Comparison of ENCODE assay signal across 9 cellular contexts in the genomic region with DNA sequence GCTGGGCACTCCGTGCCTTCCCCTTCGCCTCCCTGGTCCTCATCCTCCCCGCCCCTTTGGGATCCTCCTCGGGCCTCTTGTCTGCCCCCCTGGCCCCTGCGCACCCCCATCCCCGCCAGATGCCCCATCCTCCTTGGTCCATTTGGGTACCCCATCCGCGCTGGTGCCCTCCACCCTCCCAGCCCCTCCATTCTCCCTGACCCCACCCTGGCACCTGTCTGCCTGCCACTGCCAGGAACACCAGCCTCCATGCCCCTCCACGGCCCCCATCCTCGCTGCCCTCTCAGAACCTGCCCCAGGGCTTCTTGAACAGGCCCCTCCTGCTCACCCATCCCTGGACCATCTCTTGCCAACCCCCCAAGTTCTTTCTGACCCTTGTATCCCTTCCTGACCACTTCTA. TPM values are rescaled to one million over a fixed set of nuclear protein-coding genes. Genes with fewer than 3 reads are reported as not detected.
DNase-seq lines count a peak whose midpoint lies in the region; ATAC-seq, FAIRE-seq and TF ChIP-seq lines count a peak whose summit lies in the region.
"Had no signal": no experiment of that assay in that cellular context is flagged by ENCODE, and none has a peak within 500 bp of the region (broad histone marks: within the 10 kb centered on the region; RNA-seq: fewer than 3 reads in every experiment).

No MANE protein-coding gene starts in this region.

- H3K79me2 ChIP-seq in fibroblast of lung (ENCODE audit: control insufficient read depth, insufficient read depth, low read length), result peaks cover 36% of the 10 kb centered on the region

- BruUV-seq in Calu3 (replicated peaks; lab: Mats Ljungman, UMichigan), result no TSS peak

- ATAC-seq in pancreas (no peak), GM18861 (IDR thresholded peaks at IDR 0.05; ENCODE audit: unreplicated experiment) (no peak), GM19397 (IDR thresholded peaks at IDR 0.05; ENCODE audit: unreplicated experiment) (no peak)

- peak overlapping the region; percentile 19 for H2AFZ ChIP-seq in fibroblast of lung (ENCODE audit: low read length)

- peak overlapping the region; percentile 65 for H3K4me3 Mint-ChIP-seq in Calu3 (ENCODE audit: low read depth, unreplicated experiment)

- H3K27me3 Mint-ChIP-seq in Calu3 (ENCODE audit: unreplicated experiment), result no peaks in the 10 kb centered on the region

- intact Hi-C loops in Calu3 (cut with micrococcal nuclease; ENCODE audit: unreplicated experiment) (no loop called here), pancreas (cut with DNase I) (no loop called here)

- H3K27ac Mint-ChIP-seq in Calu3 (ENCODE audit: unreplicated experiment), result peak overlapping the region; percentile 63

- H3K4me1 ChIP-seq in SJCRH30 (peaks cover 9% of the 10 kb centered on the region; the same call in 1 of the 2 replicates), fibroblast of lung (ENCODE audit: control insufficient read depth, extremely low read depth, insufficient read depth, low read length) (peaks cover 11% of the 10 kb centered on the region), pancreas (peaks cover 0 to 12% (median 5%) of the 10 kb centered on the region in 3 donors)

- TF ChIP-seq CTCF in Calu3 (IDR thresholded peaks at IDR 0.05; ENCODE audit: unreplicated experiment), result no peak
- TF ChIP-seq CTCF in fibroblast of lung (conservative IDR thresholded peaks at IDR 0.05 in 1 of 2, IDR thresholded peaks at IDR 0.05 in 1 of 2; ENCODE audit: low read depth in 1 of 2, low read length in 2 of 2), result no peak
- TF ChIP-seq CTCF in pancreas (IDR thresholded peaks at IDR 0.05), result no peak

- FAIRE-seq in pancreas (lab: Jason Lieb, UNC), result no peak

- no peaks in the 10 kb centered on the region for H3K9me3 ChIP-seq in SJCRH30 (replicated peaks)
- H3K9me3 ChIP-seq in fibroblast of lung (ENCODE audit: control insufficient read depth, insufficient read depth, low read depth, low read length), result no peaks in the 10 kb centered on the region
- H3K9me3 ChIP-seq in pancreas, result no peaks in the 10 kb centered on the region

- DNase-seq in Calu3, result no peak
- DNase-seq in SJCRH30, result no peak
- no peak for DNase-seq in fibroblast of lung (ENCODE audit: low read depth in 2 of 2)
- DNase-seq in pancreas, result no peak
- no peak for DNase-seq in cerebellar cortex (ENCODE audit: low spot score)
- DNase-seq in COR-L47 (lab: John Stamatoyannopoulos, UW), result no peak

- H4K20me1 ChIP-seq in fibroblast of lung (ENCODE audit: control insufficient read depth, extremely low read depth, insufficient read depth, low read length), result no peaks in the 10 kb centered on the region

- CTCF ChIA-PET in Calu3 (lab: Charles Lee), result interaction anchor here (1.5 kb wide), 1 partner anchor 22 kb away, joined by 3 read pairs; no protein-coding TSS in a partner anchor

- peak overlapping the region; percentile 20 for H3K9ac ChIP-seq in fibroblast of lung (ENCODE audit: insufficient read depth, low read length)

- WGBS in pancreas, 2 donors, result 2 to 5% methylated on average over 10 of the region's 10 CpGs

- H3K27me3 ChIP-seq in SJCRH30, result 0 out of 2 replicates have a peak, but pooled peaks cover 6% of the 10 kb centered on the region
- H3K27me3 ChIP-seq in fibroblast of lung (ENCODE audit: control insufficient read depth, insufficient read depth, low read length), result no peaks in the 10 kb centered on the region
- no peaks in the 10 kb centered on the region for H3K27me3 ChIP-seq in pancreas

- H3K36me3 ChIP-seq in SJCRH30 (peaks cover 7% of the 10 kb centered on the region; the same call in 1 of the 2 replicates), fibroblast of lung (ENCODE audit: control insufficient read depth, insufficient read depth, low read length) (peaks cover 8% of the 10 kb centered on the region), pancreas (no peaks in the 10 kb centered on the region)

- peak overlapping the region; percentile 28; the same call in 1 of the 2 replicates for H3K27ac ChIP-seq in SJCRH30
- no peak overlapping the region for H3K27ac ChIP-seq in fibroblast of lung (ENCODE audit: insufficient read depth, low read length)
- peak overlapping the region in 1 of 4 donors; percentile 22 for H3K27ac ChIP-seq in pancreas

- H3K4me3 ChIP-seq in SJCRH30, result peak overlapping the region; percentile 78
- peak overlapping the region; percentile 30 to 67 (median 49) for H3K4me3 ChIP-seq in fibroblast of lung (replicated peaks in 1 of 4; ENCODE audit: control extremely low read depth in 1 of 4, insufficient read depth in 1 of 4, low read depth in 3 of 4, low read length in 4 of 4)
- H3K4me3 ChIP-seq in pancreas, result peak overlapping the region; percentile 39 to 70 (median 58)

- peaks cover 44% of the 10 kb centered on the region for H3K4me1 Mint-ChIP-seq in Calu3 (ENCODE audit: low read depth, unreplicated experiment)

- no peaks in the 10 kb centered on the region for H3K9me3 Mint-ChIP-seq in Calu3 (ENCODE audit: low read depth, unreplicated experiment)

- H3K4me2 ChIP-seq in fibroblast of lung (ENCODE audit: extremely low read depth, insufficient read depth, low read length), result peak overlapping the region; percentile 89

- peaks cover 28% of the 10 kb centered on the region for H3K36me3 Mint-ChIP-seq in Calu3 (ENCODE audit: insufficient read depth, unreplicated experiment)

RNA-seq across cellular contexts. Expression of gene ZDHHC18, which starts 0.7 kb away (rescaled TPM):
- total RNA-seq in Calu3 (2022), result 21.8 and 25.8 TPM in 2 replicates
- total RNA-seq in SJCRH30 (2014; rRNA removed; shearing (Covaris generic)), result 31.6 and 31.8 TPM in 2 replicates
- 4.6 and 6.3 TPM in 2 replicates for total RNA-seq in fibroblast of lung
- polyA plus RNA-seq in fibroblast of lung, result 16.9 and 22.3 TPM in 2 replicates
- polyA plus RNA-seq in fibroblast of lung (2012), result 14.3 and 18.7 TPM in 2 replicates
- 56.9 and 116 TPM in 2 replicates for polyA minus RNA-seq in fibroblast of lung (ENCODE audit: low replicate concordance)
- total RNA-seq in pancreas, result 1 to 10 TPM; 3.4 to 9.9 (median 5.4) TPM
- polyA plus RNA-seq in pancreas, result 1 to 10 TPM; 6.4 to 8.6 TPM

RNA-seq across cellular contexts. Expression of gene SFN, which starts 35.7 kb away (rescaled TPM):
- 74.5 and 103 TPM in 2 replicates for total RNA-seq in Calu3 (2022)
- total RNA-seq in SJCRH30 (2014; rRNA removed; shearing (Covaris generic)), result 0.14 and 0.15 TPM in 2 replicates
- under 0.01 TPM in 1 of 2 replicates, not detected in the other for total RNA-seq in fibroblast of lung
- polyA plus RNA-seq in fibroblast of lung, result 0.19 and 0.34 TPM in 2 replicates
- 0.16 and 0.55 TPM in 2 replicates for polyA plus RNA-seq in fibroblast of lung (2012)
- polyA minus RNA-seq in fibroblast of lung (ENCODE audit: low replicate concordance), result 1.3 TPM in 1 of 2 replicates, not detected in the other
- total RNA-seq in pancreas, result 1 to 10 TPM in 3 of 6 donors, under 1 TPM in 2, not detected in 1; 0.28 to 1.8 (median 1.0) TPM
- under 1 TPM; 0.46 to 0.77 TPM for polyA plus RNA-seq in pancreas
- total RNA-seq: subcutaneous adipose tissue had no signal

RNA-seq across cellular contexts. Expression of gene PIGV, which starts 39.5 kb away (rescaled TPM):
- total RNA-seq in Calu3 (2022) (9.9 and 11.9 TPM in 2 replicates), fibroblast of lung (17.2 and 29.6 TPM in 2 replicates), pancreas (1 to 10 TPM; 5.6 to 9.5 (median 7.3) TPM)
- 5.8 and 6.2 TPM in 2 replicates for total RNA-seq in SJCRH30 (2014; rRNA removed; shearing (Covaris generic))
- polyA plus RNA-seq in fibroblast of lung (10.4 and 13.3 TPM in 2 replicates), pancreas (1 to 10 TPM; 3.3 to 6.2 TPM)
- polyA plus RNA-seq in fibroblast of lung (2012), result 7.6 and 8.9 TPM in 2 replicates
- 16.0 and 24.3 TPM in 2 replicates for polyA minus RNA-seq in fibroblast of lung (ENCODE audit: low replicate concordance)

Comparison
In these comparisons a context has a peak if more than half of its experiments do, and no peak if none do; other contexts are left out.
1. RNA of gene SFN, which starts 35.7 kb away (total RNA-seq): 74.5 to 103 TPM in Calu3; 0.28 to 1.8 TPM in pancreas, 0.14 to 0.15 TPM in SJCRH30 and under 0.01 TPM in fibroblast of lung; every median in the first group is over 10 times any median in the second.
2. Peak in every context shown above with its lines, with median percentiles within 50 percentile points of each other: H3K4me3 ChIP-seq.